ENCODE assay signal across 8 cellular contexts in genomic region chr4:156594619-156595018, GRCh38.
DNase-seq lines count a peak whose midpoint lies in the region; ATAC-seq, FAIRE-seq and TF ChIP-seq lines count a peak whose summit lies in the region.

No MANE protein-coding gene starts in this region.

- no peak for FAIRE-seq in keratinocyte (lab: Jason Lieb, UNC)

- H3K4me1 ChIP-seq in adrenal gland (replicated peaks in 1 of 2) (no peaks in the 10 kb centered on the region), keratinocyte (ENCODE audit: control insufficient read depth, extremely low read depth, insufficient read depth, low read length) (peaks cover 8% of the 10 kb centered on the region), upper lobe of right lung (peaks cover 11% of the 10 kb centered on the region)

- H3K36me3 ChIP-seq in adrenal gland (replicated peaks in 1 of 2) (no peaks in the 10 kb centered on the region), keratinocyte (ENCODE audit: control insufficient read depth in 2 of 2, extremely low read depth in 1 of 2, insufficient read depth in 2 of 2, low read length in 2 of 2) (no peaks in the 10 kb centered on the region), upper lobe of right lung (no peaks in the 10 kb centered on the region)

- H4K20me1 ChIP-seq in keratinocyte (ENCODE audit: control insufficient read depth, extremely low read depth, insufficient read depth, low read length), result no peaks in the 10 kb centered on the region

- intact Hi-C loops in adrenal gland (cut with DNase I), result no loop called here
- intact Hi-C loops in upper lobe of right lung (cut with DNase I), result no loop called here

- WGBS in adrenal gland, 4 donors, result 34 to 43% (median 36%) methylated on average over 2 of the region's 2 CpGs

- H3K27me3 ChIP-seq in adrenal gland (no peaks in the 10 kb centered on the region), keratinocyte (ENCODE audit: control insufficient read depth, extremely low read depth, insufficient read depth, low read length) (no peaks in the 10 kb centered on the region), upper lobe of right lung (no peaks in the 10 kb centered on the region)

- peak; percentile 8 for DNase-seq in NOMO-1 treated with DMSO at 0.1 percent for 48 hours (lab: John Stamatoyannopoulos, UW; ENCODE audit: unreplicated experiment)
- DNase-seq in NOMO-1 treated with dmso at 0.1 percent for 144 hours (lab: John Stamatoyannopoulos, UW; ENCODE audit: unreplicated experiment), result no peak
- peak; percentile 22 to 60 (median 35) for DNase-seq in adrenal gland
- no peak for DNase-seq in keratinocyte (ENCODE audit: low read depth, low spot score)
- no peak for DNase-seq in upper lobe of right lung
- DNase-seq in SIG-M5 (lab: John Stamatoyannopoulos, UW), result no peak
- no peak for DNase-seq in NCI-H2107 (lab: John Stamatoyannopoulos, UW)

- no peaks in the 10 kb centered on the region for H3K9me1 ChIP-seq in keratinocyte (ENCODE audit: control insufficient read depth, extremely low read depth, insufficient read depth, low read length)

- ATAC-seq in upper lobe of right lung (peak; percentile 43), HG02852 (IDR thresholded peaks at IDR 0.05; ENCODE audit: unreplicated experiment) (no peak)

- TF ChIP-seq CTCF in adrenal gland (IDR thresholded peaks at IDR 0.05) (no peak), keratinocyte (optimal IDR thresholded peaks at IDR 0.05 in 1 of 3, IDR thresholded peaks at IDR 0.05 in 1 of 3, conservative IDR thresholded peaks at IDR 0.05 in 1 of 3; ENCODE audit: extremely low read depth in 1 of 3, insufficient read depth in 2 of 3, low read length in 3 of 3) (no peak), upper lobe of right lung (IDR thresholded peaks at IDR 0.05) (no peak)

- no peaks in the 10 kb centered on the region for H3K79me2 ChIP-seq in keratinocyte (ENCODE audit: control insufficient read depth, insufficient read depth, low read length)

- dilution Hi-C loops in keratinocyte (cut with MboI; ENCODE audit: extremely low pct_ligation_motif_present, low sequenced_read_pairs), result no loop called here

- no peak overlapping the region for H3K9ac ChIP-seq in keratinocyte (ENCODE audit: control insufficient read depth, extremely low read depth, insufficient read depth, low read length)

- TF ChIP-seq POLR2A in adrenal gland (IDR thresholded peaks at IDR 0.05), result no peak

- H3K4me3 ChIP-seq in adrenal gland, result no peak overlapping the region
- no peak overlapping the region for H3K4me3 ChIP-seq in keratinocyte (ENCODE audit: control insufficient read depth in 2 of 3, extremely low read depth in 1 of 3, insufficient read depth in 2 of 3, low read depth in 1 of 3, low read length in 3 of 3)
- H3K4me3 ChIP-seq in upper lobe of right lung, result no peak overlapping the region

- no peaks in the 10 kb centered on the region for H3K9me3 ChIP-seq in adrenal gland (replicated peaks in 1 of 3)
- no peaks in the 10 kb centered on the region for H3K9me3 ChIP-seq in keratinocyte (ENCODE audit: control insufficient read depth, low read depth, low read length)
- no peaks in the 10 kb centered on the region for H3K9me3 ChIP-seq in upper lobe of right lung

- H2AFZ ChIP-seq in keratinocyte (ENCODE audit: control insufficient read depth, low read length), result peak overlapping the region; percentile 8

- peak overlapping the region; percentile 30 for H3K4me2 ChIP-seq in keratinocyte (ENCODE audit: control insufficient read depth, extremely low read depth, insufficient read depth, low read depth, low read length)

- no peak overlapping the region for H3K27ac ChIP-seq in adrenal gland
- no peak overlapping the region for H3K27ac ChIP-seq in keratinocyte (ENCODE audit: control insufficient read depth, insufficient read depth, low read length)
- H3K27ac ChIP-seq in upper lobe of right lung, result no peak overlapping the region

Comparison
In these comparisons a context has a peak if more than half of its experiments do, and no peak if none do; other contexts are left out.
1. DNase-seq: peak in NOMO-1 treated with DMSO at 0.1 percent for 48 hours (single experiment) and adrenal gland (7 of 7); none in NOMO-1 treated with dmso at 0.1 percent for 144 hours (single experiment), keratinocyte (single experiment), upper lobe of right lung (single experiment), SIG-M5 (single experiment) and NCI-H2107 (single experiment).